Comparison of ENCODE assay signal across 11 cellular contexts in genomic region chr11:66420671-66421476, GRCh38. TPM values are rescaled to one million over a fixed set of nuclear protein-coding genes. Genes with fewer than 3 reads are reported as not detected.
DNase-seq lines count a peak whose midpoint lies in the region; ATAC-seq and TF ChIP-seq lines count a peak whose summit lies in the region.
"Had no signal": no experiment of that assay in that cellular context is flagged by ENCODE, and none has a peak within 500 bp of the region (broad histone marks: within the 10 kb centered on the region; RNA-seq: fewer than 3 reads in every experiment).

TSS of gene NPAS4 (plus strand) at chr11:66421035. CDS start at chr11:66421180, 145 bp downstream.

- H3K9me3 ChIP-seq in ectodermal cell (ENCODE audit: control insufficient read depth, low read length) (no peaks in the 10 kb centered on the region), psoas muscle (no peaks in the 10 kb centered on the region), Karpas-422 (ENCODE audit: low read length) (no peaks in the 10 kb centered on the region)

- intact Hi-C loops in psoas muscle (cut with DNase I), result no loop called here

- H3K9me2 ChIP-seq in Karpas-422 (replicated peaks; ENCODE audit: insufficient read depth, low read length), result no peaks in the 10 kb centered on the region

- no peaks in the 10 kb centered on the region for H3K79me2 ChIP-seq in Karpas-422 (ENCODE audit: low read length)

- H2AFZ ChIP-seq in Karpas-422 (ENCODE audit: low read length), result no peak within 1 kb of the TSS

- H3K4me2 ChIP-seq in Karpas-422 (ENCODE audit: low read depth, low read length, poor library complexity, severe bottlenecking), result no peak within 1 kb of the TSS

- H3K27me3 ChIP-seq in ectodermal cell (ENCODE audit: control insufficient read depth, insufficient read depth, low read length, poor library complexity, severe bottlenecking) (peaks cover 34% of the 10 kb centered on the region), psoas muscle (ENCODE audit: insufficient read depth in 3 of 3, low read length in 2 of 3) (no peaks in the 10 kb centered on the region), Karpas-422 (ENCODE audit: low read length) (no peaks in the 10 kb centered on the region)

- ATAC-seq in psoas muscle, result no peak
- ATAC-seq in stimulated activated naive CD8-positive, alpha-beta T cell treated with anti-CD3 and anti-CD28 coated beads, Interleukin-15, Interleukin-2, amounts not matched to agents 100 U/mL and 50 U/mL, for 24 hours, result no peak

- WGBS in ectodermal cell, 2 experiments, result 3% methylated on average over 71 of the region's 71 CpGs
- WGBS in psoas muscle, 3 donors, result 4% methylated on average over 64 to 71 of the region's 71 CpGs

- no peak for TF ChIP-seq CTCF in psoas muscle (IDR thresholded peaks at IDR 0.05)

- H3K27ac ChIP-seq in ectodermal cell (ENCODE audit: insufficient read depth, low read depth, low read length, poor library complexity, severe bottlenecking) (no peak within 1 kb of the TSS), psoas muscle (no peak within 1 kb of the TSS), Karpas-422 (ENCODE audit: low read length) (no peak within 1 kb of the TSS)

- no peak within 1 kb of the TSS for H3K9ac ChIP-seq in Karpas-422 (ENCODE audit: low read length)

- H4K20me1 ChIP-seq in Karpas-422 (ENCODE audit: insufficient read depth, low read depth, low read length), result peaks cover 11% of the 10 kb centered on the region; the same call in 1 of the 2 replicates

- H3K36me3 ChIP-seq in ectodermal cell (ENCODE audit: control insufficient read depth, insufficient read depth, low read length) (peaks cover 3% of the 10 kb centered on the region), psoas muscle (ENCODE audit: insufficient read depth in 1 of 2, low read depth in 1 of 2) (no peaks in the 10 kb centered on the region), Karpas-422 (ENCODE audit: insufficient read depth, low read length) (no peaks in the 10 kb centered on the region)

- H3K4me3 ChIP-seq in ectodermal cell (ENCODE audit: insufficient read depth, low read depth, low read length) (peak within 1 kb of the TSS; percentile 22), psoas muscle (peak within 1 kb of the TSS; percentile 32), Karpas-422 (ENCODE audit: low read length) (no peak within 1 kb of the TSS)

- peak; percentile 58 for DNase-seq in NCI-H2107 treated with DMSO at 0.1 percent for 48 hours (lab: John Stamatoyannopoulos, UW; ENCODE audit: unreplicated experiment)
- no peak for DNase-seq in NCI-H2107 (lab: John Stamatoyannopoulos, UW)
- peak; percentile 82 for DNase-seq in NCI-H2227 treated with DMSO at 0.1 percent for 48 hours (lab: John Stamatoyannopoulos, UW)
- DNase-seq in psoas muscle, result no peak
- no peak for DNase-seq in stimulated activated naive CD8-positive, alpha-beta T cell treated with anti-CD3 and anti-CD28 coated beads, Interleukin-15, Interleukin-2, amounts not matched to agents 100 U/mL and 50 U/mL, for 24 hours
- DNase-seq in A172 (ENCODE audit: low spot score), result no peak
- no peak for DNase-seq in Karpas-422

- H3K4me1 ChIP-seq in ectodermal cell (ENCODE audit: control insufficient read depth, insufficient read depth, low read length) (peaks cover 29% of the 10 kb centered on the region), psoas muscle (peaks cover 35% of the 10 kb centered on the region), Karpas-422 (ENCODE audit: low read length) (peaks cover 7% of the 10 kb centered on the region; the same call in 1 of the 2 replicates)

RNA-seq across cellular contexts. Expression of gene NPAS4, which starts in this region (rescaled TPM):
- 2.8 TPM for polyA plus RNA-seq in ectodermal cell (2013, experiment 1 of 4)
- polyA plus RNA-seq in ectodermal cell (2013, experiment 2 of 4), result 3.3 TPM
- polyA plus RNA-seq in ectodermal cell (2013, experiment 3 of 4), result 1.3 TPM
- 1.3 TPM for polyA plus RNA-seq in ectodermal cell (2013, experiment 4 of 4)
- total RNA-seq in psoas muscle, result not detected
- polyA plus RNA-seq in psoas muscle, result under 1 TPM in 1 of 3 donors, not detected in 2; 0.05 TPM
- total RNA-seq in A172 (2014; rRNA removed; shearing (Covaris generic)), result not detected in 2 replicates
- total RNA-seq in Karpas-422 (2014; rRNA removed; shearing (Covaris generic); ENCODE audit: low replicate concordance), result not detected in 2 replicates
- total RNA-seq: activated CD8-positive, alpha-beta memory T cell treated with anti-CD3 and anti-CD28 coated beads for 36 hours; epithelial cell of proximal tubule; subcutaneous adipose tissue had no signal

Comparison
In these comparisons a context has a peak if more than half of its experiments do, and no peak if none do; other contexts are left out.
1. DNase-seq: peak in NCI-H2107 treated with DMSO at 0.1 percent for 48 hours (single experiment) and NCI-H2227 treated with DMSO at 0.1 percent for 48 hours (single experiment); none in NCI-H2107 (single experiment), psoas muscle (0 of 2), stimulated activated naive CD8-positive, alpha-beta T cell treated with anti-CD3 and anti-CD28 coated beads, Interleukin-15, Interleukin-2, amounts not matched to agents 100 U/mL and 50 U/mL, for 24 hours (single experiment), A172 (single experiment) and Karpas-422 (single experiment).